In genomic region chr11:77993902-77994301, GRCh38 we compare ENCODE assay signal across 8 cellular contexts. TPM values are rescaled to one million over a fixed set of nuclear protein-coding genes. Genes with fewer than 3 reads are reported as not detected.
A peak's percentile ranks its signal among the peaks of the same experiment; 100 is the strongest.
DNase-seq lines count a peak whose midpoint lies in the region; ATAC-seq and TF ChIP-seq lines count a peak whose summit lies in the region.

No MANE protein-coding gene starts in this region.

- H3K27me3 Mint-ChIP-seq in GM23338 (ENCODE audit: insufficient read depth, low read depth, poor library complexity): peaks cover 7% of the 10 kb centered on the region

- H3K27me3 ChIP-seq in GM23338 (ENCODE audit: insufficient read depth) (no peaks in the 10 kb centered on the region), SJSA1 (replicated peaks) (no peaks in the 10 kb centered on the region), fibroblast of lung (ENCODE audit: control insufficient read depth, insufficient read depth, low read length) (no peaks in the 10 kb centered on the region), sigmoid colon (no peaks in the 10 kb centered on the region)

- peak overlapping the region; percentile 97 for H3K27ac Mint-ChIP-seq in GM23338

- H3K4me3 ChIP-seq in GM23338: peak overlapping the region; percentile 78
- H3K4me3 ChIP-seq in SJSA1: peak overlapping the region; percentile 48
- H3K4me3 ChIP-seq in fibroblast of lung (replicated peaks in 1 of 4; ENCODE audit: control extremely low read depth in 1 of 4, insufficient read depth in 1 of 4, low read depth in 3 of 4, low read length in 4 of 4): peak overlapping the region; percentile 78 to 100 (median 96)
- H3K4me3 ChIP-seq in sigmoid colon: peak overlapping the region; percentile 60 to 69 (median 63)

- peaks cover 9% of the 10 kb centered on the region for H3K4me1 Mint-ChIP-seq in GM23338

- intact Hi-C loops in sigmoid colon (cut with DNase I): loop anchor here (1.0 to 10.0 kb wide), 3 partner anchors 52 to 581 kb away; partner anchors contain the start of genes AAMDC, NARS2 and RSF1

- peak overlapping the region; percentile 67 for H3K9ac ChIP-seq in fibroblast of lung (ENCODE audit: insufficient read depth, low read length)

- DNase-seq in GM23338 (ENCODE audit: low spot score) (peak; percentile 40), SJSA1 (ENCODE audit: low read depth in 1 of 2, low spot score in 2 of 2) (no peak), fibroblast of lung (ENCODE audit: low read depth in 2 of 2) (no peak), sigmoid colon (no peak), NCI-H187 (lab: John Stamatoyannopoulos, UW) (no peak), hypothalamus (lab: John Stamatoyannopoulos, UW) (no peak)

- H3K4me3 Mint-ChIP-seq in GM23338: peak overlapping the region; percentile 99

- TF ChIP-seq CTCF in GM23338 (conservative IDR thresholded peaks at IDR 0.05; ENCODE audit: low read depth in 2 of 2) (no peak), fibroblast of lung (conservative IDR thresholded peaks at IDR 0.05 in 1 of 2, IDR thresholded peaks at IDR 0.05 in 1 of 2; ENCODE audit: low read depth in 1 of 2, low read length in 2 of 2) (no peak), sigmoid colon (IDR thresholded peaks at IDR 0.05) (no peak)

- TF ChIP-seq EP300 in sigmoid colon (IDR thresholded peaks at IDR 0.05): no peak

- H3K27ac ChIP-seq in GM23338 (ENCODE audit: low read depth): peak overlapping the region; percentile 56
- H3K27ac ChIP-seq in SJSA1: no peak overlapping the region
- peak overlapping the region; percentile 72 for H3K27ac ChIP-seq in fibroblast of lung (ENCODE audit: insufficient read depth, low read length)
- peak overlapping the region; percentile 80 to 88 (median 84) for H3K27ac ChIP-seq in sigmoid colon

- H3K9me3 Mint-ChIP-seq in GM23338: no peaks in the 10 kb centered on the region

- H3K79me2 ChIP-seq in GM23338 (replicated peaks; ENCODE audit: insufficient read depth) (peaks cover 26% of the 10 kb centered on the region), fibroblast of lung (ENCODE audit: control insufficient read depth, insufficient read depth, low read length) (peaks cover 19% of the 10 kb centered on the region)

- H3K9me3 ChIP-seq in SJSA1 (replicated peaks) (no peaks in the 10 kb centered on the region), fibroblast of lung (ENCODE audit: control insufficient read depth, insufficient read depth, low read depth, low read length) (no peaks in the 10 kb centered on the region), sigmoid colon (no peaks in the 10 kb centered on the region)

- peak overlapping the region; percentile 67 for H2AFZ ChIP-seq in GM23338
- H2AFZ ChIP-seq in fibroblast of lung (ENCODE audit: low read length): peak overlapping the region; percentile 99

- H3K36me3 ChIP-seq in GM23338 (ENCODE audit: insufficient read depth) (peaks cover 8% of the 10 kb centered on the region; the same call in 1 of the 2 replicates), SJSA1 (no peaks in the 10 kb centered on the region), fibroblast of lung (ENCODE audit: control insufficient read depth, insufficient read depth, low read length) (no peaks in the 10 kb centered on the region), sigmoid colon (peaks cover 0 to 23% (median 0%) of the 10 kb centered on the region in 4 donors)

- H3K4me1 ChIP-seq in GM23338 (ENCODE audit: insufficient read depth) (peaks cover 6% of the 10 kb centered on the region; the same call in 1 of the 2 replicates), SJSA1 (replicated peaks) (peaks cover 6% of the 10 kb centered on the region), fibroblast of lung (ENCODE audit: control insufficient read depth, extremely low read depth, insufficient read depth, low read length) (peaks cover 3% of the 10 kb centered on the region), sigmoid colon (peaks cover 0 to 24% (median 19%) of the 10 kb centered on the region in 4 donors)

- H3K9me2 ChIP-seq in GM23338 (ENCODE audit: insufficient read depth): no peaks in the 10 kb centered on the region

- H3F3A ChIP-seq in GM23338 (replicated peaks; ENCODE audit: low read depth): peaks cover 6% of the 10 kb centered on the region; the same call in 1 of the 2 replicates

- no peak for TF ChIP-seq POLR2A in sigmoid colon (IDR thresholded peaks at IDR 0.05)

- peaks cover 4% of the 10 kb centered on the region; the same call in 2 of the 3 replicates for H3K36me3 Mint-ChIP-seq in GM23338 (ENCODE audit: low read depth)

- H4K20me1 ChIP-seq in GM23338 (replicated peaks; ENCODE audit: insufficient read depth): no peaks in the 10 kb centered on the region
- H4K20me1 ChIP-seq in fibroblast of lung (ENCODE audit: control insufficient read depth, extremely low read depth, insufficient read depth, low read length): no peaks in the 10 kb centered on the region

- ATAC-seq in GM23338: peak; percentile 13
- no peak for ATAC-seq in GM21423 (IDR thresholded peaks at IDR 0.05; ENCODE audit: unreplicated experiment)
- no peak for ATAC-seq in GM21515 (IDR thresholded peaks at IDR 0.05; ENCODE audit: unreplicated experiment)

- H3K4me2 ChIP-seq in GM23338 (peak overlapping the region; percentile 79), fibroblast of lung (ENCODE audit: extremely low read depth, insufficient read depth, low read length) (peak overlapping the region; percentile 88)

- WGBS in sigmoid colon, 2 donors: 3 to 4% methylated on average over 11 of the region's 11 CpGs

TF ChIP-seq in GM23338, 12 proteins besides CTCF, POLR2A, EP300 and RAD21 (continues in another document):
- TF ChIP-seq ZNF114 (CRISPR knock-in tag; IDR thresholded peaks at IDR 0.05) (no peak), EZH2phosphoT487 (IDR thresholded peaks at IDR 0.05; ENCODE audit: unreplicated experiment) (no peak)

RNA-seq across cellular contexts. Expression of gene INTS4, which starts 0.6 kb away (rescaled TPM):
- total RNA-seq in GM23338 (2014; rRNA removed; shearing (Covaris generic)): 47.6 TPM in 2 replicates
- polyA plus RNA-seq in GM23338 (2016; fragmentation: Nextera tagmentation; extraction: Ambion mirVana): 24.6 and 27.2 TPM in 2 replicates
- total RNA-seq in SJSA1 (2014; rRNA removed; shearing (Covaris generic)): 13.9 and 14.3 TPM in 2 replicates
- total RNA-seq in fibroblast of lung: 32.4 and 38.6 TPM in 2 replicates
- polyA plus RNA-seq in fibroblast of lung: 17.2 and 20.8 TPM in 2 replicates
- 14.6 and 20.2 TPM in 2 replicates for polyA plus RNA-seq in fibroblast of lung (2012)
- 26.7 and 36.1 TPM in 2 replicates for polyA minus RNA-seq in fibroblast of lung (ENCODE audit: low replicate concordance)
- 10 to 100 TPM; 26.3 to 32.1 (median 29.8) TPM for total RNA-seq in sigmoid colon
- 10 to 100 TPM; 11.1 to 17.8 (median 11.4) TPM for polyA plus RNA-seq in sigmoid colon

RNA-seq across cellular contexts. Expression of gene KCTD14, which starts 29.2 kb away (rescaled TPM):
- total RNA-seq in GM23338 (2014; rRNA removed; shearing (Covaris generic)): 14.2 and 19.1 TPM in 2 replicates
- polyA plus RNA-seq in GM23338 (2016; fragmentation: Nextera tagmentation; extraction: Ambion mirVana): 5.9 and 8.4 TPM in 2 replicates
- 2.3 and 7.7 TPM in 2 replicates for total RNA-seq in SJSA1 (2014; rRNA removed; shearing (Covaris generic))
- 0.33 and 0.77 TPM in 2 replicates for total RNA-seq in fibroblast of lung
- polyA plus RNA-seq in fibroblast of lung: 2.5 and 3.2 TPM in 2 replicates
- polyA plus RNA-seq in fibroblast of lung (2012): 1.2 and 1.9 TPM in 2 replicates
- 2.2 and 5.9 TPM in 2 replicates for polyA minus RNA-seq in fibroblast of lung (ENCODE audit: low replicate concordance)
- 1 to 10 TPM; 2.5 to 4.5 (median 2.6) TPM for total RNA-seq in sigmoid colon
- 10 to 100 TPM; 11.6 to 22.8 (median 15.0) TPM for polyA plus RNA-seq in sigmoid colon
